In genomic region chrX:46617906-46618305, GRCh38 we compare ENCODE assay signal across 18 cellular contexts.
"Had no signal": no experiment of that assay in that cellular context is flagged by ENCODE, and none has a peak within 500 bp of the region (broad histone marks: within the 10 kb centered on the region; RNA-seq: fewer than 3 reads in every experiment).

No MANE protein-coding gene starts in this region.

- H3K27me3 Mint-ChIP-seq: type B pancreatic cell had no signal

- H3K36me3 ChIP-seq: brain microvascular endothelial cell, colonic mucosa, heart left ventricle, left ventricle myocardium inferior, SJCRH30 had no signal

- H3K9me3 ChIP-seq: colonic mucosa, left ventricle myocardium inferior, SJCRH30 had no signal

- DNase-seq: activated CD4-positive, alpha-beta T cell treated with anti-CD3 and anti-CD28 coated beads, Interleukin-2, amount 50 U/mL, for 4 hours; activated T-cell treated with anti-CD3 and anti-CD28 coated beads, Interleukin-2, amount 50 U/mL, for 4 hours; aorta; brain microvascular endothelial cell; central memory CD4-positive, alpha-beta T cell; colonic mucosa; endodermal cell; foreskin melanocyte; heart left ventricle; left ventricle myocardium inferior; mammary epithelial cell; midbrain; nucleus accumbens; SJCRH30; stimulated activated naive CD8-positive, alpha-beta T cell treated with anti-CD3 and anti-CD28 coated beads, Interleukin-15, amount 100 ng/mL, for 72 hours had no signal

- H3K4me3 Mint-ChIP-seq: activated T-cell treated with anti-CD3 and anti-CD28 coated beads, Interleukin-2, amount 50 U/mL, for 4 hours; endodermal cell; nephron; stimulated activated naive CD8-positive, alpha-beta T cell treated with anti-CD3 and anti-CD28 coated beads, Interleukin-15, amount 100 ng/mL, for 72 hours; type B pancreatic cell had no signal

- ATAC-seq: activated T-cell treated with anti-CD3 and anti-CD28 coated beads, Interleukin-2, amount 50 U/mL, for 4 hours; heart left ventricle; stimulated activated naive CD8-positive, alpha-beta T cell treated with anti-CD3 and anti-CD28 coated beads, Interleukin-15, amount 100 ng/mL, for 72 hours had no signal

- H3K27ac Mint-ChIP-seq: endodermal cell; nephron; stimulated activated naive CD8-positive, alpha-beta T cell treated with anti-CD3 and anti-CD28 coated beads, Interleukin-15, amount 100 ng/mL, for 72 hours; type B pancreatic cell had no signal

- H3K4me1 ChIP-seq: colonic mucosa, SJCRH30 had no signal

- H3K4me3 ChIP-seq: colonic mucosa, heart left ventricle, left ventricle myocardium inferior, SJCRH30 had no signal

- H3K4me1 Mint-ChIP-seq: endodermal cell had no signal

- H3K27me3 ChIP-seq: brain microvascular endothelial cell, colonic mucosa, heart left ventricle, SJCRH30 had no signal

- H3K27ac ChIP-seq: brain microvascular endothelial cell, colonic mucosa, heart left ventricle, left ventricle myocardium inferior, SJCRH30, VCaP had no signal

- H3K9me3 Mint-ChIP-seq: activated T-cell treated with anti-CD3 and anti-CD28 coated beads, Interleukin-2, amount 50 U/mL, for 4 hours; stimulated activated naive CD8-positive, alpha-beta T cell treated with anti-CD3 and anti-CD28 coated beads, Interleukin-15, amount 100 ng/mL, for 72 hours; type B pancreatic cell had no signal
